Comparison of ENCODE assay signal across 14 cellular contexts in the genomic region with DNA sequence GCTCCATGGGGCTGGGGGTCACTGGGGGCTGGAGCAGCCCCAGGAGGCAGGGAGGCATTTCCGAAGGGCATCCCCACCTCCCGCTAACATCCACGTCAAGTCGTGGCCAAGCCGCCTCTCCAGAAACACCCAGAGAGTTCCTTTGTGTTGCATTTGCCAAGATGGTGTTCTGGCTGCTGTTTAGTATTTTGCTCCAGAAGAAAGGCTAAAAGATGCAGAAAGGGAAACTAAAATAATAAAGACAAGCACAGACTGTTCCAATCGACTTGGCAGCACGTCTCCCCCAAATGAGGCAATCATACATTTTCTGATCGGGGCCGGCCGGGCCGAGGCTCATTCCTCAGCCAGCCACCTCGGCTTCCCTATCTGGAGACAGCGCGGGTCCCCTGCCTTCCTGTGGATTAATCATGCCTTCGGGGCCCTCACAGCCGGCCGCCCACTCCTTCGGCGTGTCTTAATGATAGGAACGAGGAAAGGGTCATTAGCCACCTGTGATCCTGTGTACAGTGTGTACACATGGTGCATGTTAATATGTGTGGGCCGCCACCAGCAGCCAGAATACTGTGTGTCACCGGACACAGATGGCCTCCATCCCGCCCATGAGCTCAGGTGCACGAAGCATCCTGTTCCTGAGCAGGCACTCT.
DNase-seq lines count a peak whose midpoint lies in the region; ATAC-seq and TF ChIP-seq lines count a peak whose summit lies in the region.
"Had no signal": no experiment of that assay in that cellular context is flagged by ENCODE, and none has a peak within 500 bp of the region (broad histone marks: within the 10 kb centered on the region; RNA-seq: fewer than 3 reads in every experiment).

No MANE protein-coding gene starts in this region.

- no peaks in the 10 kb centered on the region for H3K4me1 ChIP-seq in fibroblast of lung (ENCODE audit: control insufficient read depth, extremely low read depth, insufficient read depth, low read length)
- peaks cover 5 to 91% (median 42%) of the 10 kb centered on the region in 4 donors for H3K4me1 ChIP-seq in tibial nerve

- peak overlapping the region; percentile 40 for H3K4me2 ChIP-seq in fibroblast of lung (ENCODE audit: extremely low read depth, insufficient read depth, low read length)

- H3K36me3 ChIP-seq in fibroblast of lung (ENCODE audit: control insufficient read depth, insufficient read depth, low read length) (no peaks in the 10 kb centered on the region), tibial nerve (no peaks in the 10 kb centered on the region)

- peak; percentile 67 for DNase-seq in DMS 273 (lab: John Stamatoyannopoulos, UW; ENCODE audit: unreplicated experiment)
- DNase-seq in DMS 273 treated with DMSO at 0.1 percent for 48 hours (lab: John Stamatoyannopoulos, UW), result no peak
- peak in 1 of 2 donors; percentile 73 for DNase-seq in fibroblast of lung (ENCODE audit: low read depth in 2 of 2)
- peak; percentile 50 for DNase-seq in medulla oblongata (ENCODE audit: extremely low spot score)
- DNase-seq in tibial nerve (ENCODE audit: low spot score in 2 of 2), result peak; percentile 58 to 63
- no peak for DNase-seq in activated CD4-positive, alpha-beta T cell treated with anti-CD3 and anti-CD28 coated beads, Interleukin-2, amount 50 U/mL, for 4 hours
- DNase-seq in retina, result no peak
- DNase-seq: activated CD4-positive, alpha-beta T cell treated with anti-CD3 and anti-CD28 coated beads for 4 hours; CD4-positive, alpha-beta memory T cell; naive B cell; NCI-H526 treated with DMSO at 0.1 percent for 48 hours; stimulated activated CD4-positive, alpha-beta T cell treated with anti-CD3 and anti-CD28 coated beads, Interleukin-4, amount 100 ng/mL, for 24 hours had no signal

- TF ChIP-seq CTCF in fibroblast of lung (conservative IDR thresholded peaks at IDR 0.05 in 1 of 2, IDR thresholded peaks at IDR 0.05 in 1 of 2; ENCODE audit: low read depth in 1 of 2, low read length in 2 of 2), result no peak
- no peak for TF ChIP-seq CTCF in tibial nerve (IDR thresholded peaks at IDR 0.05)

- H3K9me3 ChIP-seq in fibroblast of lung (ENCODE audit: control insufficient read depth, insufficient read depth, low read depth, low read length), result no peaks in the 10 kb centered on the region
- H3K9me3 ChIP-seq in tibial nerve, result no peaks in the 10 kb centered on the region

- WGBS in tibial nerve, 2 donors, result 43 to 47% methylated on average over 23 to 24 of the region's 24 CpGs

- H2AFZ ChIP-seq in fibroblast of lung (ENCODE audit: low read length), result no peak overlapping the region

- no peak overlapping the region for H3K9ac ChIP-seq in fibroblast of lung (ENCODE audit: insufficient read depth, low read length)

- peak; percentile 80 to 90 for TF ChIP-seq EP300 in tibial nerve (IDR thresholded peaks at IDR 0.05)

- H3K27me3 ChIP-seq in fibroblast of lung (ENCODE audit: control insufficient read depth, insufficient read depth, low read length) (no peaks in the 10 kb centered on the region), tibial nerve (no peaks in the 10 kb centered on the region)

- H3K27ac ChIP-seq in fibroblast of lung (ENCODE audit: insufficient read depth, low read length) (no peak overlapping the region), tibial nerve (peak overlapping the region; percentile 74 to 93 (median 86))
- H3K27ac ChIP-seq: 22Rv1 had no signal

- no peak for TF ChIP-seq POLR2A in tibial nerve (IDR thresholded peaks at IDR 0.05)

- no peak for ATAC-seq in HG02642 (IDR thresholded peaks at IDR 0.05; ENCODE audit: poor library complexity, unreplicated experiment)

- H3K4me3 ChIP-seq in fibroblast of lung (replicated peaks in 1 of 4; ENCODE audit: control extremely low read depth in 1 of 4, insufficient read depth in 1 of 4, low read depth in 3 of 4, low read length in 4 of 4) (no peak overlapping the region), tibial nerve (no peak overlapping the region)

- no peaks in the 10 kb centered on the region for H4K20me1 ChIP-seq in fibroblast of lung (ENCODE audit: control insufficient read depth, extremely low read depth, insufficient read depth, low read length)

- no peaks in the 10 kb centered on the region for H3K79me2 ChIP-seq in fibroblast of lung (ENCODE audit: control insufficient read depth, insufficient read depth, low read length)

Comparison
In these comparisons a context has a peak if more than half of its experiments do, and no peak if none do; other contexts are left out.
1. DNase-seq: peak in DMS 273 (single experiment), medulla oblongata (single experiment) and tibial nerve (2 of 2); none in DMS 273 treated with DMSO at 0.1 percent for 48 hours (single experiment), activated CD4-positive, alpha-beta T cell treated with anti-CD3 and anti-CD28 coated beads, Interleukin-2, amount 50 U/mL, for 4 hours (0 of 2) and retina (single experiment).